10 cellular contexts compared by ENCODE assay signal in the genomic region with DNA sequence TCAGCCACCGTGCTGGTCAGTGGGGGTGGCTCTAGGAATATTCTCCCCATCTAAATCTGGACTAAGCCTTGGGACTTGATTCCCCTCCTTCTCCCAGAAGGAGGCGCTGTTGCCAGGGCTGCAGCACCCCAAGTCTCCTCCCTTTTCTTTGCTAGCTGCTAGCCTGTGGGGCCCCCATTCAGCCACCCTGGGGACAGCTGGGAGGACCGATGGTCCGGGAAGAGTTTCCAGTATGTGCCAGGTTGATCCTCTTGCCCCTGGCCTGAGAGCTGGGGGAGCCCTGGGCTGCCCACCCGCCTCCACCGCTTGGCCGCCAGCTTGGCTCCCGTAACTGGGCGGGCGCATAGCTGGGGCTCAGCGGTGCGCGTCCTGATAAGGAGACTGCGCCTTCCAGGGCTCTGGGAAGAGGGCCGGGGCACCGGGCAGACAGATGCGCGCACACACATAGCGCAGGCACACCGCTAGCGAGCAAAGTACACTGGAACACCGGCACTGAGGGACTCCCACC. TPM values are rescaled to one million over a fixed set of nuclear protein-coding genes. Genes with fewer than 3 reads are reported as not detected.
A peak's percentile ranks its signal among the peaks of the same experiment; 100 is the strongest.
DNase-seq lines count a peak whose midpoint lies in the region; ATAC-seq and TF ChIP-seq lines count a peak whose summit lies in the region.
"Had no signal": no experiment of that assay in that cellular context is flagged by ENCODE, and none has a peak within 500 bp of the region (broad histone marks: within the 10 kb centered on the region; RNA-seq: fewer than 3 reads in every experiment).

No MANE protein-coding gene starts in this region.

- CTCF ChIA-PET in PC-9 (lab: Charles Lee), result interaction anchor here (0.6 kb wide), 1 partner anchor 130 kb away, joined by 3 read pairs; no protein-coding TSS in a partner anchor
- CTCF ChIA-PET in activated CD8-positive, alpha-beta T cell treated with anti-CD3 and anti-CD28 coated beads for 36 hours (lab: Charles Lee), result interaction anchor here (0.6 to 3.8 kb wide), 6 partner anchors 13 to 1520 kb away, joined by 3 to 15 read pairs (median 6); no protein-coding TSS in a partner anchor

- H3K9ac ChIP-seq in rectal smooth muscle tissue (ENCODE audit: low read length), result no peak overlapping the region

- no peaks in the 10 kb centered on the region for H3K9me3 Mint-ChIP-seq in activated CD8-positive, alpha-beta T cell treated with anti-CD3 and anti-CD28 coated beads for 36 hours

- peaks cover 16% of the 10 kb centered on the region for H3K4me1 ChIP-seq in PC-9 (replicated peaks; ENCODE audit: insufficient read depth)
- H3K4me1 ChIP-seq in foreskin keratinocyte, result no peaks in the 10 kb centered on the region
- H3K4me1 ChIP-seq in rectal smooth muscle tissue (ENCODE audit: control insufficient read depth, insufficient read depth, low read length), result peaks cover 13% of the 10 kb centered on the region

- intact Hi-C loops in PC-9 (cut with micrococcal nuclease; ENCODE audit: unreplicated experiment), result no loop called here
- intact Hi-C loops in activated CD8-positive, alpha-beta T cell treated with anti-CD3 and anti-CD28 coated beads for 36 hours (cut with micrococcal nuclease), result no loop called here

- peaks cover 7% of the 10 kb centered on the region for H3K4me1 Mint-ChIP-seq in activated CD8-positive, alpha-beta T cell treated with anti-CD3 and anti-CD28 coated beads for 36 hours (ENCODE audit: low read depth)

- no peak overlapping the region for H2AFZ ChIP-seq in PC-9

- H3F3A ChIP-seq in PC-9 (ENCODE audit: insufficient read depth, low read depth), result peaks cover 5% of the 10 kb centered on the region; the same call in 1 of the 2 replicates

- H3K27ac ChIP-seq in PC-9 (no peak overlapping the region), foreskin keratinocyte (no peak overlapping the region), rectal smooth muscle tissue (ENCODE audit: low read depth, low read length) (peak overlapping the region; percentile 78)

- no peak overlapping the region for H3K27ac Mint-ChIP-seq in activated CD8-positive, alpha-beta T cell treated with anti-CD3 and anti-CD28 coated beads for 36 hours

- in situ Hi-C loops in KBM-7 (cut with MboI; ENCODE audit: low pct_unique_long_range_greater_than_20kb, low sequenced_read_pairs), result no loop called here

- BruUV-seq in PC-9 (replicated peaks; lab: Mats Ljungman, UMichigan), result no TSS peak

- H3K79me2 ChIP-seq in PC-9 (ENCODE audit: low read depth), result peaks cover 36% of the 10 kb centered on the region

- POLR2A ChIA-PET in PC-9 (lab: Charles Lee; ENCODE audit: unreplicated experiment), result no interaction called here
- POLR2A ChIA-PET in activated CD8-positive, alpha-beta T cell treated with anti-CD3 and anti-CD28 coated beads for 36 hours (lab: Charles Lee), result no interaction called here

- H3K4me3 ChIP-seq in PC-9, result no peak overlapping the region
- peak overlapping the region; percentile 17 for H3K4me3 ChIP-seq in rectal smooth muscle tissue (ENCODE audit: low read length)
- H3K4me3 ChIP-seq: gastrocnemius medialis had no signal

- no peaks in the 10 kb centered on the region for H3K27me3 ChIP-seq in PC-9 (ENCODE audit: insufficient read depth, low read depth)
- peaks cover 45% of the 10 kb centered on the region for H3K27me3 ChIP-seq in foreskin keratinocyte
- no peaks in the 10 kb centered on the region for H3K27me3 ChIP-seq in rectal smooth muscle tissue (ENCODE audit: control insufficient read depth, insufficient read depth, low read length)

- H3K4me3 Mint-ChIP-seq in activated CD8-positive, alpha-beta T cell treated with anti-CD3 and anti-CD28 coated beads for 36 hours, result no peak overlapping the region

- H3K27me3 Mint-ChIP-seq in activated CD8-positive, alpha-beta T cell treated with anti-CD3 and anti-CD28 coated beads for 36 hours, result peaks cover 21% of the 10 kb centered on the region

- no peaks in the 10 kb centered on the region for H3K9me3 ChIP-seq in PC-9 (ENCODE audit: insufficient read depth, low read depth)
- H3K9me3 ChIP-seq: gastrocnemius medialis had no signal

- DNase-seq in ELF-1 (ENCODE audit: low read depth, low spot score) (peak; percentile 59), PC-9 (no peak), foreskin keratinocyte (no peak), NCI-H1092 (lab: John Stamatoyannopoulos, UW) (no peak), KBM-7 (no peak), HuH-7 (ENCODE audit: low spot score) (no peak)
- no peak for DNase-seq in activated CD8-positive, alpha-beta T cell treated with anti-CD3 and anti-CD28 coated beads for 36 hours
- DNase-seq: gastrocnemius medialis had no signal

- H3K4me2 ChIP-seq in PC-9, result no peak overlapping the region

- H4K20me1 ChIP-seq in PC-9 (ENCODE audit: insufficient read depth), result no peaks in the 10 kb centered on the region; the same call in 1 of the 2 replicates

- no peaks in the 10 kb centered on the region for H3K36me3 Mint-ChIP-seq in activated CD8-positive, alpha-beta T cell treated with anti-CD3 and anti-CD28 coated beads for 36 hours (ENCODE audit: low read depth)

- TF ChIP-seq CTCF in PC-9 (conservative IDR thresholded peaks at IDR 0.05) (0 out of 2 replicates have a peak, but pooled peaks have one; percentile 22), foreskin keratinocyte (conservative IDR thresholded peaks at IDR 0.05) (peak; percentile 42)
- TF ChIP-seq CTCF in activated CD8-positive, alpha-beta T cell treated with anti-CD3 and anti-CD28 coated beads for 36 hours (IDR thresholded peaks at IDR 0.05), result no peak

- H3K36me3 ChIP-seq in PC-9 (ENCODE audit: low read depth) (no peaks in the 10 kb centered on the region), rectal smooth muscle tissue (ENCODE audit: control insufficient read depth, insufficient read depth, low read length) (no peaks in the 10 kb centered on the region)
- H3K36me3 ChIP-seq: gastrocnemius medialis had no signal

- no peaks in the 10 kb centered on the region for H3K9me2 ChIP-seq in PC-9 (ENCODE audit: insufficient read depth)

- no peak for ATAC-seq in foreskin keratinocyte
- ATAC-seq in activated CD8-positive, alpha-beta T cell treated with anti-CD3 and anti-CD28 coated beads for 36 hours, result no peak
- ATAC-seq: activated CD4-positive, CD25-positive, alpha-beta regulatory T cell treated with anti-CD3 and anti-CD28 coated beads, Interleukin-2, amount 50 U/mL, for 24 hours; gastrocnemius medialis had no signal

RNA-seq across cellular contexts. Expression of gene SMAD6, which starts 4.2 kb away (rescaled TPM):
- 7.1 and 10.6 TPM in 2 replicates for total RNA-seq in PC-9 (2021)
- 0.10 TPM in 1 of 2 replicates, not detected in the other for total RNA-seq in foreskin keratinocyte
- polyA plus RNA-seq in foreskin keratinocyte, result 0.02 and 0.03 TPM in 2 replicates
- under 1 TPM; 0.25 to 0.41 TPM for total RNA-seq in activated CD8-positive, alpha-beta T cell treated with anti-CD3 and anti-CD28 coated beads for 36 hours
